In the genomic region with DNA sequence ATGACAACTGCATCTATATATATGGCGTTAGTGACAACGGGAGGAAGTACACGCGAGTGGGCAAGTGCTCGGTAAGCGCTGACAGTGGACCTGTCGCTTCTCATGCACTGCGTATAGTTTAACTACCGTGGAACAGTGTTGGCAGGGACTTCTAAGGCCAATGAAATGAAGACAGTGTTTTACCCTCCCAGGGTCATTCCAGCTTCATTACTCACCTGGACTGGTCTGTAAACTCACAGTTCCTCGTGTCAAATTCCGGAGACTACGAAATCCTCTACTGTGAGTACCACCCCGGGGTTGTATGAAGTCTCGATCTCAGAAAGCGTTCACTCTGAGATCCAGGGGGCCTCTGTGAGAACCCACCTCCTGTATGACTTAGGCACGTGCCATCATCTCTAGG, we compare ENCODE assay signal across 19 cellular contexts.
DNase-seq lines count a peak whose midpoint lies in the region; ATAC-seq, FAIRE-seq and TF ChIP-seq lines count a peak whose summit lies in the region.
"Had no signal": no experiment of that assay in that cellular context is flagged by ENCODE, and none has a peak within 500 bp of the region (broad histone marks: within the 10 kb centered on the region; RNA-seq: fewer than 3 reads in every experiment).

No MANE protein-coding gene starts in this region.

- no peak overlapping the region for H3K23ac ChIP-seq in neuronal stem cell (ENCODE audit: low read depth, low read length, poor library complexity)

- H3K4ac ChIP-seq in neuronal stem cell (ENCODE audit: low read length), result no peak overlapping the region

- peaks cover 0 to 2% of the 10 kb centered on the region in 2 donors for H3K4me1 ChIP-seq in neuronal stem cell (ENCODE audit: control insufficient read depth in 2 of 2, insufficient read depth in 1 of 2, low read depth in 1 of 2, low read length in 2 of 2)

- H3K18ac ChIP-seq in neuronal stem cell (ENCODE audit: low read length), result no peak overlapping the region

- H3K27ac Mint-ChIP-seq in activated T-helper 17 cell treated with anti-CD3 and anti-CD28 coated beads, Interleukin-2, amount 50 U/mL, for 72 hours, result no peak overlapping the region

- H3K9me3 Mint-ChIP-seq in activated T-helper 17 cell treated with anti-CD3 and anti-CD28 coated beads, Interleukin-2, amount 50 U/mL, for 72 hours, result no peaks in the 10 kb centered on the region

- no peak overlapping the region for H2BK5ac ChIP-seq in neuronal stem cell (ENCODE audit: low read length)

- no peak overlapping the region for H2BK15ac ChIP-seq in neuronal stem cell (ENCODE audit: low read length)

- H3K4me2 ChIP-seq in neuronal stem cell (ENCODE audit: insufficient read depth, low read length, poor library complexity, severe bottlenecking), result no peak overlapping the region

- no peak overlapping the region for H4K8ac ChIP-seq in neuronal stem cell (ENCODE audit: low read depth, low read length)

- no peaks in the 10 kb centered on the region for H3K9me3 ChIP-seq in neuronal stem cell (replicated peaks in 1 of 2; ENCODE audit: control insufficient read depth in 2 of 2, insufficient read depth in 1 of 2, low read depth in 1 of 2, low read length in 2 of 2)

- H2BK120ac ChIP-seq in neuronal stem cell (ENCODE audit: low read depth, low read length), result no peak overlapping the region

- H2AFZ ChIP-seq in neuronal stem cell (ENCODE audit: low read length), result no peak overlapping the region

- CTCF ChIA-PET in RWPE1 (lab: Yijun Ruan, JAX), result interaction anchor here (0.6 to 0.7 kb wide), 3 partner anchors 15 to 60 kb away, joined by 3 read pairs; no protein-coding TSS in a partner anchor

- no peaks in the 10 kb centered on the region for H3K36me3 Mint-ChIP-seq in activated T-helper 17 cell treated with anti-CD3 and anti-CD28 coated beads, Interleukin-2, amount 50 U/mL, for 72 hours (ENCODE audit: low read depth)

- POLR2A ChIA-PET in RWPE1 (lab: Yijun Ruan, JAX; ENCODE audit: low non-redundant PET), result no interaction called here

- DNase-seq in GM12891 (ENCODE audit: insufficient read length, low spot score), result no peak
- peak; percentile 43 for DNase-seq in RWPE1 (ENCODE audit: low spot score)
- peak; percentile 73 for DNase-seq in islet precursor cell
- no peak for DNase-seq in neuronal stem cell (ENCODE audit: low spot score)
- no peak for DNase-seq in occipital lobe (lab: John Stamatoyannopoulos, UW)
- DNase-seq: C1 segment of cervical spinal cord; COR-L47; DMS153; MV-4-11; NCI-H1436; NCI-H2081 treated with DMSO at 0.1 percent for 48 hours; NCI-H2227 treated with DMSO at 0.1 percent for 48 hours; NCI-H526 treated with DMSO at 0.1 percent for 48 hours; NK-92 treated with Interleukin-12 subunit alpha and Interleukin-12 subunit beta, amount 100 ng/mL, for 24 hours; OCI-M1 had no signal

- ATAC-seq in activated T-helper 17 cell treated with anti-CD3 and anti-CD28 coated beads, Interleukin-2, amount 50 U/mL, for 72 hours (replicated peaks), result no peak
- no peak for ATAC-seq in GM19324 (IDR thresholded peaks at IDR 0.05; ENCODE audit: low FRiP score, unreplicated experiment)

- WGBS in neuronal stem cell (ENCODE audit: extremely low coverage in 2 of 2, insufficient read length in 2 of 2, insufficient replicate concordance in 1 of 2), 2 donors, result no CpG with 5 or more reads among the region's 16 CpGs

- peaks cover 30 to 58% of the 10 kb centered on the region in 2 donors for H3K36me3 ChIP-seq in neuronal stem cell (replicated peaks in 1 of 2; ENCODE audit: control insufficient read depth in 2 of 2, insufficient read depth in 2 of 2, low read length in 2 of 2)

- TF ChIP-seq POLR2A in GM12891 (IDR thresholded peaks at IDR 0.05; ENCODE audit: low read depth, low read length), result no peak

- H3K4me3 ChIP-seq in neuronal stem cell (ENCODE audit: low read length in 2 of 2), result no peak overlapping the region
- H3K4me3 ChIP-seq: GM12878 had no signal

- H4K91ac ChIP-seq in neuronal stem cell (ENCODE audit: low read depth, low read length, poor library complexity), result no peak overlapping the region

- H3K79me1 ChIP-seq in neuronal stem cell (ENCODE audit: low read depth, low read length), result no peaks in the 10 kb centered on the region

- no peaks in the 10 kb centered on the region for H3K27me3 ChIP-seq in neuronal stem cell (ENCODE audit: control insufficient read depth in 3 of 3, insufficient read depth in 3 of 3, low read depth in 1 of 3, low read length in 3 of 3)

- no peak for TF ChIP-seq CTCF in RWPE1 (conservative IDR thresholded peaks at IDR 0.05; ENCODE audit: low read depth)

- no peak overlapping the region for H2AK5ac ChIP-seq in neuronal stem cell (ENCODE audit: low read depth, low read length)

- no peak overlapping the region for H2BK12ac ChIP-seq in neuronal stem cell (ENCODE audit: low read length)

- H3K4me1 Mint-ChIP-seq in activated T-helper 17 cell treated with anti-CD3 and anti-CD28 coated beads, Interleukin-2, amount 50 U/mL, for 72 hours, result no peaks in the 10 kb centered on the region

- no peak overlapping the region for H3K4me3 Mint-ChIP-seq in activated T-helper 17 cell treated with anti-CD3 and anti-CD28 coated beads, Interleukin-2, amount 50 U/mL, for 72 hours

- H3K27ac ChIP-seq in RWPE1 (no peak overlapping the region), neuronal stem cell (replicated peaks; ENCODE audit: low read length) (no peak overlapping the region)

- peaks cover 6% of the 10 kb centered on the region for H3K27me3 Mint-ChIP-seq in activated T-helper 17 cell treated with anti-CD3 and anti-CD28 coated beads, Interleukin-2, amount 50 U/mL, for 72 hours

- peak; percentile 31 for FAIRE-seq in GM12891 (lab: Jason Lieb, UNC)
- FAIRE-seq: GM12878, GM19239 had no signal

- no peak overlapping the region for H3K14ac ChIP-seq in neuronal stem cell (ENCODE audit: low read length)

- H3K9ac ChIP-seq in neuronal stem cell (ENCODE audit: low read depth, low read length, poor library complexity), result no peak overlapping the region

TF ChIP-seq in GM12891, 5 proteins besides CTCF, POLR2A, EP300 and RAD21:
- TF ChIP-seq PAX5 (IDR thresholded peaks at IDR 0.05; ENCODE audit: insufficient read depth, low read length, severe bottlenecking), result no peak
- TF ChIP-seq TAF1 (IDR thresholded peaks at IDR 0.05; ENCODE audit: low read depth, low read length), result no peak
- TF ChIP-seq POLR2AphosphoS5 (IDR thresholded peaks at IDR 0.05; ENCODE audit: low read depth, low read length), result no peak
- TF ChIP-seq POU2F2 (IDR thresholded peaks at IDR 0.05; ENCODE audit: low read depth, low read length), result no peak
- no peak for TF ChIP-seq SPI1 (IDR thresholded peaks at IDR 0.05; ENCODE audit: low read depth, low read length)

Comparison
In these comparisons a context has a peak if more than half of its experiments do, and no peak if none do; other contexts are left out.
1. DNase-seq: peak in RWPE1 (single experiment) and islet precursor cell (single experiment); none in GM12891 (single experiment), neuronal stem cell (single experiment) and occipital lobe (single experiment).